Comparison of ENCODE assay signal across 26 cellular contexts in genomic region chr1:173960625-173961024, GRCh38. TPM values are rescaled to one million over a fixed set of nuclear protein-coding genes. Genes with fewer than 3 reads are reported as not detected.
DNase-seq lines count a peak whose midpoint lies in the region; ATAC-seq, FAIRE-seq and TF ChIP-seq lines count a peak whose summit lies in the region.
"Had no signal": no experiment of that assay in that cellular context is flagged by ENCODE, and none has a peak within 500 bp of the region (broad histone marks: within the 10 kb centered on the region; RNA-seq: fewer than 3 reads in every experiment).

No MANE protein-coding gene starts in this region.

- TF ChIP-seq POLR2A in GM12892 (IDR thresholded peaks at IDR 0.05; ENCODE audit: low read depth, low read length): no peak

- DNase-seq in activated naive CD4-positive, alpha-beta T cell treated with anti-CD3 and anti-CD28 coated beads, Interleukin-2, amount 50 U/mL, for 72 hours (ENCODE audit: low spot score in 2 of 2): no peak
- DNase-seq in T-helper 17 cell: no peak
- peak; percentile 59 for DNase-seq in fibroblast of mammary gland (ENCODE audit: low read depth)
- DNase-seq in pulmonary artery endothelial cell (ENCODE audit: low read depth, low spot score): peak; percentile 27
- DNase-seq in MV-4-11 (lab: John Stamatoyannopoulos, UW): no peak
- DNase-seq in T1000 (lab: John Stamatoyannopoulos, UW): no peak
- DNase-seq in GM12892 (ENCODE audit: insufficient read length): no peak
- DNase-seq: activated naive CD4-positive, alpha-beta T cell treated with anti-CD3 and anti-CD28 coated beads for 36 hours; activated T-cell treated with anti-CD3 and anti-CD28 coated beads for 4 hours; BE2C; cerebellar nuclear complex; GM23248; heart right ventricle; Kasumi-1; NCI-H1092; NCI-H1930; NCI-H345; PC-3; SIG-M5; substantia nigra had no signal

- no peak overlapping the region for H3K4me3 ChIP-seq in fibroblast of mammary gland (ENCODE audit: control insufficient read depth, low read depth, low read length)
- H3K4me3 ChIP-seq: GM23248, heart right ventricle had no signal

- peak overlapping the region; percentile 8 for H3K27ac Mint-ChIP-seq in activated naive CD4-positive, alpha-beta T cell treated with anti-CD3 and anti-CD28 coated beads, Interleukin-2, amount 50 U/mL, for 24 hours
- H3K27ac Mint-ChIP-seq in activated naive CD4-positive, alpha-beta T cell treated with anti-CD3 and anti-CD28 coated beads, Interleukin-2, amount 50 U/mL, for 72 hours: no peak overlapping the region
- peak overlapping the region; percentile 27 for H3K27ac Mint-ChIP-seq in T-helper 17 cell
- H3K27ac Mint-ChIP-seq: activated naive CD4-positive, alpha-beta T cell treated with anti-CD3 and anti-CD28 coated beads for 36 hours; T-helper 1 cell treated with Interleukin-12 subunit alpha and Interleukin-12 subunit beta and Interleukin-4 antibody, amounts not matched to agents 30 μg/mL and 1 μg/mL, for 36 hours had no signal

- no peaks in the 10 kb centered on the region for H3K27me3 Mint-ChIP-seq in activated naive CD4-positive, alpha-beta T cell treated with anti-CD3 and anti-CD28 coated beads, Interleukin-2, amount 50 U/mL, for 24 hours
- no peaks in the 10 kb centered on the region for H3K27me3 Mint-ChIP-seq in T-helper 17 cell

- TF ChIP-seq CTCF in fibroblast of mammary gland (conservative IDR thresholded peaks at IDR 0.05; ENCODE audit: control insufficient read depth, insufficient read depth, low read depth, low read length): no peak

- no peaks in the 10 kb centered on the region for H3K9me3 ChIP-seq in T-helper 17 cell (ENCODE audit: control insufficient read depth, low read length, poor library complexity, severe bottlenecking)
- H3K9me3 ChIP-seq: BE2C, heart right ventricle had no signal

- peaks cover 8% of the 10 kb centered on the region for H3K36me3 Mint-ChIP-seq in activated naive CD4-positive, alpha-beta T cell treated with anti-CD3 and anti-CD28 coated beads, Interleukin-2, amount 50 U/mL, for 24 hours
- H3K36me3 Mint-ChIP-seq in activated naive CD4-positive, alpha-beta T cell treated with anti-CD3 and anti-CD28 coated beads, Interleukin-2, amount 50 U/mL, for 72 hours: peaks cover 13 to 21% of the 10 kb centered on the region in 2 donors
- H3K36me3 Mint-ChIP-seq in T-helper 17 cell (ENCODE audit: low read depth): peaks cover 13% of the 10 kb centered on the region

- no peak overlapping the region for H3K4me3 Mint-ChIP-seq in activated naive CD4-positive, alpha-beta T cell treated with anti-CD3 and anti-CD28 coated beads, Interleukin-2, amount 50 U/mL, for 24 hours
- H3K4me3 Mint-ChIP-seq in T-helper 17 cell: peak overlapping the region; percentile 45
- H3K4me3 Mint-ChIP-seq: activated naive CD4-positive, alpha-beta T cell treated with anti-CD3 and anti-CD28 coated beads for 36 hours; nephron; T-helper 1 cell treated with Interleukin-12 subunit alpha and Interleukin-12 subunit beta and Interleukin-4 antibody, amounts not matched to agents 30 μg/mL and 1 μg/mL, for 36 hours had no signal

- no peaks in the 10 kb centered on the region for H3K9me3 Mint-ChIP-seq in activated naive CD4-positive, alpha-beta T cell treated with anti-CD3 and anti-CD28 coated beads, Interleukin-2, amount 50 U/mL, for 24 hours
- no peaks in the 10 kb centered on the region for H3K9me3 Mint-ChIP-seq in activated naive CD4-positive, alpha-beta T cell treated with anti-CD3 and anti-CD28 coated beads, Interleukin-2, amount 50 U/mL, for 72 hours
- H3K9me3 Mint-ChIP-seq: activated naive CD4-positive, alpha-beta T cell treated with anti-CD3 and anti-CD28 coated beads for 36 hours; nephron; T-helper 1 cell treated with Interleukin-12 subunit alpha and Interleukin-12 subunit beta and Interleukin-4 antibody, amounts not matched to agents 30 μg/mL and 1 μg/mL, for 36 hours had no signal

- FAIRE-seq in GM12892 (lab: Jason Lieb, UNC): no peak

- H3K4me1 Mint-ChIP-seq in activated naive CD4-positive, alpha-beta T cell treated with anti-CD3 and anti-CD28 coated beads, Interleukin-2, amount 50 U/mL, for 24 hours: no peaks in the 10 kb centered on the region
- peaks cover 6% of the 10 kb centered on the region for H3K4me1 Mint-ChIP-seq in T-helper 17 cell
- H3K4me1 Mint-ChIP-seq: nephron had no signal

- ATAC-seq in activated naive CD4-positive, alpha-beta T cell treated with anti-CD3 and anti-CD28 coated beads, Interleukin-2, amount 50 U/mL, for 72 hours: no peak
- no peak for ATAC-seq in T-helper 17 cell
- ATAC-seq: left lobe of liver, PC-3, sciatic nerve had no signal

RNA-seq across cellular contexts. Expression of gene SERPINC1, which starts 43.5 kb away (rescaled TPM):
- total RNA-seq in activated naive CD4-positive, alpha-beta T cell treated with anti-CD3 and anti-CD28 coated beads, Interleukin-2, amount 50 U/mL, for 72 hours: under 1 TPM in 1 of 2 donors, not detected in 1; 0.27 TPM
- not detected for total RNA-seq in T-helper 17 cell
- total RNA-seq in pulmonary artery endothelial cell: 0.14 TPM in 1 of 2 replicates, not detected in the other
- not detected for polyA plus RNA-seq in GM12892 (2012; ENCODE audit: missing spikeins)
- total RNA-seq: A673; activated naive CD4-positive, alpha-beta T cell treated with anti-CD3 and anti-CD28 coated beads for 36 hours; GM23248; PC-3; sciatic nerve had no signal
- polyA plus RNA-seq: GM23248 had no signal

Comparison
In these comparisons a context has a peak if more than half of its experiments do, and no peak if none do; other contexts are left out.
1. H3K27ac Mint-ChIP-seq: peak in activated naive CD4-positive, alpha-beta T cell treated with anti-CD3 and anti-CD28 coated beads, Interleukin-2, amount 50 U/mL, for 24 hours (single experiment) and T-helper 17 cell (single experiment); none in activated naive CD4-positive, alpha-beta T cell treated with anti-CD3 and anti-CD28 coated beads, Interleukin-2, amount 50 U/mL, for 72 hours (0 of 2).
2. DNase-seq: peak in fibroblast of mammary gland (single experiment) and pulmonary artery endothelial cell (single experiment); none in activated naive CD4-positive, alpha-beta T cell treated with anti-CD3 and anti-CD28 coated beads, Interleukin-2, amount 50 U/mL, for 72 hours (0 of 2), T-helper 17 cell (0 of 3), MV-4-11 (single experiment), T1000 (single experiment) and GM12892 (single experiment).